ENCODE assay signal across 18 cellular contexts in genomic region chr17:69594641-69595040, GRCh38.
DNase-seq lines count a peak whose midpoint lies in the region; ATAC-seq, FAIRE-seq and TF ChIP-seq lines count a peak whose summit lies in the region.
"Had no signal": no experiment of that assay in that cellular context is flagged by ENCODE, and none has a peak within 500 bp of the region (broad histone marks: within the 10 kb centered on the region; RNA-seq: fewer than 3 reads in every experiment).

No MANE protein-coding gene starts in this region.

- TF ChIP-seq CTCF in endothelial cell of umbilical vein (IDR thresholded peaks at IDR 0.05; ENCODE audit: extremely low read depth in 1 of 2, insufficient read depth in 1 of 2, low read depth in 1 of 2, low read length in 2 of 2) (no peak), neural progenitor cell (IDR thresholded peaks at IDR 0.05) (no peak)

- no peaks in the 10 kb centered on the region for H3K79me2 ChIP-seq in Karpas-422 (ENCODE audit: low read length)
- H3K79me2 ChIP-seq in endothelial cell of umbilical vein (ENCODE audit: control insufficient read depth, insufficient read depth, low read length), result no peaks in the 10 kb centered on the region
- no peaks in the 10 kb centered on the region for H3K79me2 ChIP-seq in neural progenitor cell (ENCODE audit: low read depth)

- peaks cover 2% of the 10 kb centered on the region for H3K27me3 Mint-ChIP-seq in neural progenitor cell (ENCODE audit: insufficient read depth, low read depth)

- no peaks in the 10 kb centered on the region for H3F3A ChIP-seq in neural progenitor cell (ENCODE audit: low read depth)

- no peak for ATAC-seq in GM21390 (IDR thresholded peaks at IDR 0.05; ENCODE audit: unreplicated experiment)

- H3K9ac ChIP-seq in Karpas-422 (ENCODE audit: low read length) (no peak overlapping the region), endothelial cell of umbilical vein (replicated peaks; ENCODE audit: extremely low read depth, insufficient read depth, low read length) (no peak overlapping the region), neural progenitor cell (no peak overlapping the region)

- FAIRE-seq in endothelial cell of umbilical vein (lab: Jason Lieb, UNC), result no peak
- FAIRE-seq: GM12891, GM19239, H54 had no signal

- H3K4me1 ChIP-seq in Karpas-422 (ENCODE audit: low read length) (no peaks in the 10 kb centered on the region), endothelial cell of umbilical vein (ENCODE audit: control insufficient read depth, extremely low read depth, insufficient read depth, low read length) (peaks cover 38% of the 10 kb centered on the region), neural progenitor cell (no peaks in the 10 kb centered on the region)
- H3K4me1 ChIP-seq: HAP-1 had no signal

- no peak overlapping the region for H3K4me3 Mint-ChIP-seq in neural progenitor cell
- H3K4me3 Mint-ChIP-seq: CD4-positive, alpha-beta memory T cell had no signal

- H3K4me1 Mint-ChIP-seq in neural progenitor cell, result no peaks in the 10 kb centered on the region
- H3K4me1 Mint-ChIP-seq: CD4-positive, alpha-beta memory T cell had no signal

- CTCF ChIA-PET in endothelial cell of umbilical vein (lab: Charles Lee), result interaction anchor here (2.8 kb wide), 1 partner anchor 13 kb away, joined by 29 read pairs; no protein-coding TSS in a partner anchor

- intact Hi-C loops in endothelial cell of umbilical vein (cut with micrococcal nuclease), result loop anchor here (1.0 to 2.0 kb wide), 2 partner anchors 13 to 20 kb away; no protein-coding TSS in a partner anchor

- dilution Hi-C loops in endothelial cell of umbilical vein (cut with MboI; ENCODE audit: extremely low pct_ligation_motif_present, low sequenced_read_pairs), result no loop called here

- TF ChIP-seq POLR2A in endothelial cell of umbilical vein (IDR thresholded peaks at IDR 0.05; ENCODE audit: low read depth, low read length), result no peak
- TF ChIP-seq POLR2A in erythroblast (IDR thresholded peaks at IDR 0.05; ENCODE audit: low read length), result no peak

- no peak overlapping the region for H3K27ac ChIP-seq in Karpas-422 (ENCODE audit: low read length)
- no peak overlapping the region for H3K27ac ChIP-seq in endothelial cell of umbilical vein (ENCODE audit: insufficient read depth, low read depth, low read length)
- no peak overlapping the region for H3K27ac ChIP-seq in neural progenitor cell

- no peaks in the 10 kb centered on the region for H3K9me3 ChIP-seq in Karpas-422 (ENCODE audit: low read length)
- H3K9me3 ChIP-seq in endothelial cell of umbilical vein (replicated peaks; ENCODE audit: control insufficient read depth, insufficient read depth, low read length), result no peaks in the 10 kb centered on the region
- no peaks in the 10 kb centered on the region for H3K9me3 ChIP-seq in neural progenitor cell (ENCODE audit: low read depth)
- H3K9me3 ChIP-seq: HAP-1 had no signal

- H3K9me3 Mint-ChIP-seq in neural progenitor cell, result no peaks in the 10 kb centered on the region
- H3K9me3 Mint-ChIP-seq: CD4-positive, alpha-beta memory T cell had no signal

- no TSS peak for BruUV-seq in endothelial cell of umbilical vein (replicated peaks; lab: Mats Ljungman, UMichigan)

- H3K27me3 ChIP-seq in Karpas-422 (ENCODE audit: low read length), result no peaks in the 10 kb centered on the region
- no peaks in the 10 kb centered on the region for H3K27me3 ChIP-seq in endothelial cell of umbilical vein (ENCODE audit: control insufficient read depth in 2 of 2, insufficient read depth in 2 of 2, low read length in 2 of 2)
- no peaks in the 10 kb centered on the region for H3K27me3 ChIP-seq in neural progenitor cell

- H3K4me2 ChIP-seq in Karpas-422 (ENCODE audit: low read depth, low read length, poor library complexity, severe bottlenecking) (no peak overlapping the region), endothelial cell of umbilical vein (ENCODE audit: insufficient read depth, low read length) (no peak overlapping the region), neural progenitor cell (no peak overlapping the region)

- no peaks in the 10 kb centered on the region; the same call in 1 of the 2 replicates for H3K9me2 ChIP-seq in Karpas-422 (replicated peaks; ENCODE audit: insufficient read depth, low read length)

- peak; percentile 16 for DNase-seq in Karpas-422
- DNase-seq in endothelial cell of umbilical vein (ENCODE audit: low read depth, low spot score), result peak; percentile 15
- no peak for DNase-seq in neural progenitor cell (ENCODE audit: low spot score)
- DNase-seq in erythroblast (lab: John Stamatoyannopoulos, UW), result no peak
- no peak for DNase-seq in HuH-7 (ENCODE audit: low spot score)
- DNase-seq: C1 segment of cervical spinal cord; Calu3; CD4-positive, alpha-beta memory T cell; COR-L47; DMS53; DMS79 treated with DMSO at 0.1 percent for 48 hours; GF-D8; GOT3 had no signal

- no peaks in the 10 kb centered on the region for H4K20me1 ChIP-seq in Karpas-422 (ENCODE audit: insufficient read depth, low read depth, low read length)
- H4K20me1 ChIP-seq in endothelial cell of umbilical vein (replicated peaks; ENCODE audit: control insufficient read depth, extremely low read depth, insufficient read depth, low read length), result no peaks in the 10 kb centered on the region
- H4K20me1 ChIP-seq in neural progenitor cell (ENCODE audit: low read depth), result no peaks in the 10 kb centered on the region

- H2AFZ ChIP-seq in Karpas-422 (ENCODE audit: low read length), result no peak overlapping the region
- H2AFZ ChIP-seq in endothelial cell of umbilical vein (ENCODE audit: low read depth, low read length), result no peak overlapping the region
- peak overlapping the region; percentile 44 for H2AFZ ChIP-seq in neural progenitor cell (replicated peaks)

- H3K36me3 ChIP-seq in Karpas-422 (ENCODE audit: insufficient read depth, low read length) (no peaks in the 10 kb centered on the region), endothelial cell of umbilical vein (ENCODE audit: control insufficient read depth in 2 of 2, extremely low read depth in 1 of 2, insufficient read depth in 2 of 2, low read length in 2 of 2) (no peaks in the 10 kb centered on the region), neural progenitor cell (no peaks in the 10 kb centered on the region)
- H3K36me3 ChIP-seq: HAP-1 had no signal

- no peaks in the 10 kb centered on the region for H3K9me1 ChIP-seq in endothelial cell of umbilical vein (replicated peaks; ENCODE audit: control insufficient read depth, extremely low read depth, insufficient read depth, low read length)

- POLR2A ChIA-PET in endothelial cell of umbilical vein (lab: Charles Lee), result no interaction called here

- H3K36me3 Mint-ChIP-seq in neural progenitor cell, result no peaks in the 10 kb centered on the region
- H3K36me3 Mint-ChIP-seq: CD4-positive, alpha-beta memory T cell had no signal

- no peak overlapping the region for H3K27ac Mint-ChIP-seq in neural progenitor cell
- H3K27ac Mint-ChIP-seq: CD4-positive, alpha-beta memory T cell had no signal

- H3K4me3 ChIP-seq in Karpas-422 (ENCODE audit: low read length) (no peak overlapping the region), endothelial cell of umbilical vein (replicated peaks in 1 of 3; ENCODE audit: insufficient read depth in 1 of 3, low read depth in 1 of 3, low read length in 3 of 3) (no peak overlapping the region), neural progenitor cell (no peak overlapping the region)
- H3K4me3 ChIP-seq: HAP-1 had no signal

TF ChIP-seq in endothelial cell of umbilical vein, 7 proteins besides CTCF, POLR2A, EP300 and RAD21:
- no peak for TF ChIP-seq MYC (IDR thresholded peaks at IDR 0.05; ENCODE audit: low read depth, low read length)
- TF ChIP-seq EZH2 (IDR thresholded peaks at IDR 0.05; ENCODE audit: borderline replicate concordance, low read depth, low read length, severe bottlenecking), result no peak
- no peak for TF ChIP-seq JUN (IDR thresholded peaks at IDR 0.05; ENCODE audit: borderline replicate concordance, insufficient read depth, insufficient read length, low read depth)
- TF ChIP-seq FOS (IDR thresholded peaks at IDR 0.05; ENCODE audit: borderline replicate concordance, insufficient read depth, low read length), result no peak
- no peak for TF ChIP-seq POLR2AphosphoS5 (IDR thresholded peaks at IDR 0.05; ENCODE audit: insufficient read depth, low read depth, low read length)
- TF ChIP-seq GATA2 (IDR thresholded peaks at IDR 0.05; ENCODE audit: insufficient read depth, insufficient read length, low read depth, low read length), result no peak
- no peak for TF ChIP-seq MAX (IDR thresholded peaks at IDR 0.05; ENCODE audit: insufficient read depth, insufficient read length)

Comparison
In these comparisons a context has a peak if more than half of its experiments do, and no peak if none do; other contexts are left out.
1. DNase-seq: peak in Karpas-422 (single experiment) and endothelial cell of umbilical vein (single experiment); none in neural progenitor cell (single experiment), erythroblast (0 of 2) and HuH-7 (single experiment).